In the genomic region with DNA sequence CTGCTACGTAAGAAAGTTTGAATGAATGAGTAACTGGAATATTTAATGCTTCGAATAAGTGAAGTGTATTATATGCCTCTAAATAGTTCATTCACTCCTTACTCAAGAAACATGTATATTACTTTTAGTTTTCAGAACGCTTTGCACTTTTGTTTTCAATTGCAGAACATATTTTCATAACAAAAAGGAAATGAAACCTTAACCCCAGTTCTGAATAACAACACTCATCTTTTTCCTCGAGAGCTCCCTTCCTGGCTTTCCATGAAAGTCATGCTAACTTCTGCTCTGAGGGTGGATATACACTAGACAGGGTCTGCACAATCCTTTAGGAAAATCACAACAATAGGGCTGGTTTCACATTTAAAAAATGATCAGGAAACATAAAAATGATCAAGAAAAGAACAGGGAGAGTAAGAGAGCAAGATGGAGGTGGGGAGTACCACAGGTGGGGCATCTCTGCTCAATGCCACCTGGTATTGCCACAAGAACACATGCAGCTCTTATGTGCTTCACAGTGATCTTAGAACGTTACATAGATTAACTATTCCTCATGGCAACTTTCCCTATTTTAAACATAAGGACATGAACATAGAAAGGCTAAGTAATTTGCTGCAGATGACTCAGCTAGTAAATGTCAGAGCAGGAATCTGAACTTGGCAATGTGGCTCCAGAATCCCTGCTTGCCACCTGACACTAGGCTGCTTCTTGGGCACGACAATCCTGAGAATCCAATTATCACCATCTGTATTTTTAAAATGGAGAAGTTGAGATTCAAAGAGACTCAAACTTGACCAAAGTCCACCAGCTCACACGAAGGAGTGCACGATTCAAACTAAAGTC, we compare ENCODE assay signal across 12 cellular contexts.
DNase-seq lines count a peak whose midpoint lies in the region; ATAC-seq and TF ChIP-seq lines count a peak whose summit lies in the region.
"Had no signal": no experiment of that assay in that cellular context is flagged by ENCODE, and none has a peak within 500 bp of the region (broad histone marks: within the 10 kb centered on the region; RNA-seq: fewer than 3 reads in every experiment).

No MANE protein-coding gene starts in this region.

- no peak for TF ChIP-seq CTCF in HFFc6 (IDR thresholded peaks at IDR 0.05)

- peaks cover 36% of the 10 kb centered on the region for H3K9me3 Mint-ChIP-seq in HFFc6

- DNase-seq in DMS 273 (lab: John Stamatoyannopoulos, UW; ENCODE audit: unreplicated experiment) = peak; percentile 76
- DNase-seq in NCI-H446 treated with DMSO at 0.1 percent for 48 hours (lab: John Stamatoyannopoulos, UW) = peak; percentile 37
- no peak for DNase-seq in NCI-H2196 treated with DMSO at 0.1 percent for 48 hours (lab: John Stamatoyannopoulos, UW; ENCODE audit: unreplicated experiment)
- no peak for DNase-seq in activated CD4-positive, CD25-positive, alpha-beta regulatory T cell (lab: John Stamatoyannopoulos, UW)
- DNase-seq in DMS114 treated with DMSO at 0.1 percent for 48 hours (lab: John Stamatoyannopoulos, UW; ENCODE audit: unreplicated experiment) = no peak
- no peak for DNase-seq in HFFc6
- DNase-seq: CD8-positive, alpha-beta memory T cell; Karpas-422; mammary epithelial cell; right cardiac atrium had no signal

- H3K4me1 Mint-ChIP-seq in HFFc6 (ENCODE audit: low read depth) = no peaks in the 10 kb centered on the region

- ATAC-seq in GM18907 (IDR thresholded peaks at IDR 0.05; ENCODE audit: unreplicated experiment) (peak; percentile 67), HG02763 (IDR thresholded peaks at IDR 0.05; ENCODE audit: unreplicated experiment) (peak; percentile 56)
- ATAC-seq: right cardiac atrium had no signal

- H3K4me3 Mint-ChIP-seq in HFFc6 = no peak overlapping the region
- H3K4me3 Mint-ChIP-seq: CD8-positive, alpha-beta memory T cell had no signal

- no peaks in the 10 kb centered on the region; the same call in 1 of the 2 replicates for H3K36me3 Mint-ChIP-seq in HFFc6 (ENCODE audit: low read depth)

- H3K27me3 Mint-ChIP-seq in HFFc6 (ENCODE audit: insufficient read depth) = no peaks in the 10 kb centered on the region; the same call in 1 of the 2 replicates
- H3K27me3 Mint-ChIP-seq: CD8-positive, alpha-beta memory T cell had no signal

- no peak overlapping the region for H3K27ac Mint-ChIP-seq in HFFc6

Comparison
In these comparisons a context has a peak if more than half of its experiments do, and no peak if none do; other contexts are left out.
1. DNase-seq: peak in DMS 273 (single experiment) and NCI-H446 treated with DMSO at 0.1 percent for 48 hours (single experiment); none in NCI-H2196 treated with DMSO at 0.1 percent for 48 hours (single experiment), activated CD4-positive, CD25-positive, alpha-beta regulatory T cell (0 of 4), DMS114 treated with DMSO at 0.1 percent for 48 hours (single experiment) and HFFc6 (single experiment).